ENCODE assay signal across 25 cellular contexts in the genomic region with DNA sequence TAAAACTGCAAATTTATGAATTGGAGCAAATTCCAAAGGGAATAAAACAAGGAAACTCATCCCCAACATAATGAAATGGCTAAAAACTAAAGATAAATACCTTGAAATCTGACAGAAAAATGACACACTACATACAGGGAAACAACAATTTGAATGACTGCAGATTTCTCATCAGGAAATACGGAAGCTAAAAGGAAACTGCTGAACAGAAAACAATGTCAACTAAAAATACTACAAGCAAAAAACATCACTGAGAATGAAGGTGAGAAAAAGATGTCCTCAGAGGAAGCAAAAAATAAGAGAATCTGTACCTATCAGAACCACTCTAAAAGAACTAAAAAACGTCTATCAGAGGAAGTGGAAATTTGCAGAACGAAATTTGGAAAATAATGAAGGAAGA. TPM values are rescaled to one million over a fixed set of nuclear protein-coding genes. Genes with fewer than 3 reads are reported as not detected.
A peak's percentile ranks its signal among the peaks of the same experiment; 100 is the strongest.
DNase-seq lines count a peak whose midpoint lies in the region; ATAC-seq and TF ChIP-seq lines count a peak whose summit lies in the region.
"Had no signal": no experiment of that assay in that cellular context is flagged by ENCODE, and none has a peak within 500 bp of the region (broad histone marks: within the 10 kb centered on the region; RNA-seq: fewer than 3 reads in every experiment).

No MANE protein-coding gene starts in this region.

- H3K9ac ChIP-seq in SU-DHL-6 (ENCODE audit: low read length): no peak overlapping the region
- H3K9ac ChIP-seq: SK-N-SH had no signal

- H3K4me3 ChIP-seq in SU-DHL-6 (ENCODE audit: insufficient read depth, low read length, poor library complexity, severe bottlenecking) (no peak overlapping the region), vagina (no peak overlapping the region)
- H3K4me3 ChIP-seq: heart right ventricle, right atrium auricular region, thoracic aorta had no signal

- no peaks in the 10 kb centered on the region for H3K9me3 Mint-ChIP-seq in activated naive CD4-positive, alpha-beta T cell treated with anti-CD3 and anti-CD28 coated beads, Interleukin-2, amount 50 U/mL, for 24 hours
- H3K9me3 Mint-ChIP-seq in activated naive CD4-positive, alpha-beta T cell treated with anti-CD3 and anti-CD28 coated beads, Interleukin-2, amount 50 U/mL, for 72 hours: peaks cover 0 to 3% of the 10 kb centered on the region in 2 donors
- H3K9me3 Mint-ChIP-seq in endothelial cell (ENCODE audit: unreplicated experiment): no peaks in the 10 kb centered on the region
- no peaks in the 10 kb centered on the region for H3K9me3 Mint-ChIP-seq in stimulated activated effector memory CD8-positive, alpha-beta T cell treated with anti-CD3 and anti-CD28 coated beads, Interleukin-12 subunit alpha, Interleukin-12 subunit beta, amount 100 ng/mL, for 72 hours
- H3K9me3 Mint-ChIP-seq: activated T-cell treated with anti-CD3 and anti-CD28 coated beads, Interleukin-2, amount 50 U/mL, for 4 hours; IgD-negative memory B cell had no signal

- H3K27me3 ChIP-seq in SU-DHL-6 (ENCODE audit: low read length) (no peaks in the 10 kb centered on the region), vagina (no peaks in the 10 kb centered on the region)
- H3K27me3 ChIP-seq: foreskin keratinocyte, heart right ventricle, right atrium auricular region had no signal

- ATAC-seq in activated naive CD4-positive, alpha-beta T cell treated with anti-CD3 and anti-CD28 coated beads, Interleukin-2, amount 50 U/mL, for 72 hours: no peak
- no peak for ATAC-seq in stimulated activated effector memory CD8-positive, alpha-beta T cell treated with anti-CD3 and anti-CD28 coated beads, Interleukin-12 subunit alpha, Interleukin-12 subunit beta, amount 100 ng/mL, for 72 hours
- ATAC-seq in GM18873 (IDR thresholded peaks at IDR 0.05; ENCODE audit: low FRiP score, unreplicated experiment): no peak
- ATAC-seq: activated T-cell treated with anti-CD3 and anti-CD28 coated beads, Interleukin-2, amount 50 U/mL, for 4 hours; foreskin keratinocyte; left cardiac atrium; stimulated activated naive CD8-positive, alpha-beta T cell treated with anti-CD3 and anti-CD28 coated beads, Interleukin-15, Interleukin-2, amounts not matched to agents 100 U/mL and 50 U/mL, for 24 hours had no signal

- no peaks in the 10 kb centered on the region for H3K4me1 ChIP-seq in vagina
- H3K4me1 ChIP-seq: foreskin keratinocyte had no signal

- peaks cover 31% of the 10 kb centered on the region for H3K4me1 Mint-ChIP-seq in activated naive CD4-positive, alpha-beta T cell treated with anti-CD3 and anti-CD28 coated beads, Interleukin-2, amount 50 U/mL, for 24 hours
- peaks cover 18% of the 10 kb centered on the region for H3K4me1 Mint-ChIP-seq in endothelial cell (ENCODE audit: unreplicated experiment)
- H3K4me1 Mint-ChIP-seq in stimulated activated effector memory CD8-positive, alpha-beta T cell treated with anti-CD3 and anti-CD28 coated beads, Interleukin-12 subunit alpha, Interleukin-12 subunit beta, amount 100 ng/mL, for 72 hours: peaks cover 34% of the 10 kb centered on the region

- H3K36me3 ChIP-seq in SU-DHL-6 (ENCODE audit: low read length): peaks cover 8% of the 10 kb centered on the region; the same call in 1 of the 2 replicates
- peaks cover 0 to 7% of the 10 kb centered on the region in 2 donors for H3K36me3 ChIP-seq in vagina

- intact Hi-C loops in vagina (cut with DNase I): no loop called here

- H3K36me3 Mint-ChIP-seq in activated naive CD4-positive, alpha-beta T cell treated with anti-CD3 and anti-CD28 coated beads, Interleukin-2, amount 50 U/mL, for 24 hours: peaks cover 7% of the 10 kb centered on the region
- H3K36me3 Mint-ChIP-seq in activated naive CD4-positive, alpha-beta T cell treated with anti-CD3 and anti-CD28 coated beads, Interleukin-2, amount 50 U/mL, for 72 hours: peaks cover 6 to 9% of the 10 kb centered on the region in 2 donors
- peaks cover 25% of the 10 kb centered on the region for H3K36me3 Mint-ChIP-seq in endothelial cell (ENCODE audit: low read depth, unreplicated experiment)
- peaks cover 71% of the 10 kb centered on the region for H3K36me3 Mint-ChIP-seq in stimulated activated effector memory CD8-positive, alpha-beta T cell treated with anti-CD3 and anti-CD28 coated beads, Interleukin-12 subunit alpha, Interleukin-12 subunit beta, amount 100 ng/mL, for 72 hours

- no peaks in the 10 kb centered on the region for H4K20me1 ChIP-seq in SU-DHL-6 (ENCODE audit: low read depth, low read length)

- DNase-seq in activated naive CD4-positive, alpha-beta T cell treated with anti-CD3 and anti-CD28 coated beads, Interleukin-2, amount 50 U/mL, for 72 hours (ENCODE audit: low spot score in 2 of 2): no peak
- DNase-seq in endothelial cell (ENCODE audit: low spot score) (no peak), NCI-H2029 (lab: John Stamatoyannopoulos, UW) (no peak), vagina (ENCODE audit: extremely low spot score in 2 of 2) (no peak)
- DNase-seq in stimulated activated effector memory CD8-positive, alpha-beta T cell treated with anti-CD3 and anti-CD28 coated beads, Interleukin-12 subunit alpha, Interleukin-12 subunit beta, amount 100 ng/mL, for 72 hours (ENCODE audit: low spot score in 2 of 2): no peak
- DNase-seq: activated CD4-positive, alpha-beta T cell treated with anti-CD3 and anti-CD28 coated beads, Interleukin-2, amount 50 U/mL, for 4 hours; activated T-cell treated with anti-CD3 and anti-CD28 coated beads, Interleukin-2, amount 50 U/mL, for 4 hours; C1 segment of cervical spinal cord; foreskin keratinocyte; heart right ventricle; left cardiac atrium; NCI-H1105 treated with DMSO at 0.1 percent for 48 hours; NCI-H2029 treated with DMSO at 0.1 percent for 48 hours; NCI-H226; NCI-H82; SK-N-SH; stimulated activated CD4-positive, alpha-beta T cell treated with anti-CD3 and anti-CD28 coated beads, Interleukin-4, amount 100 ng/mL, for 24 hours; stimulated activated naive CD8-positive, alpha-beta T cell treated with anti-CD3 and anti-CD28 coated beads, Interleukin-15, Interleukin-2, amounts not matched to agents 100 U/mL and 50 U/mL, for 24 hours; T1000 had no signal

- no peak for TF ChIP-seq POLR2A in vagina (IDR thresholded peaks at IDR 0.05)

- peaks cover 7% of the 10 kb centered on the region for H3K79me2 ChIP-seq in SU-DHL-6 (ENCODE audit: insufficient read depth, low read length)

- H3K27ac ChIP-seq in SU-DHL-6 (ENCODE audit: low read depth, low read length) (no peak overlapping the region; the same call in 1 of the 2 replicates), vagina (no peak overlapping the region)
- H3K27ac ChIP-seq: foreskin keratinocyte, right atrium auricular region, thoracic aorta had no signal

- H3K4me3 Mint-ChIP-seq in activated naive CD4-positive, alpha-beta T cell treated with anti-CD3 and anti-CD28 coated beads, Interleukin-2, amount 50 U/mL, for 24 hours: no peak overlapping the region
- H3K4me3 Mint-ChIP-seq in endothelial cell (ENCODE audit: unreplicated experiment): peak overlapping the region; percentile 21
- H3K4me3 Mint-ChIP-seq in stimulated activated effector memory CD8-positive, alpha-beta T cell treated with anti-CD3 and anti-CD28 coated beads, Interleukin-12 subunit alpha, Interleukin-12 subunit beta, amount 100 ng/mL, for 72 hours: no peak overlapping the region
- H3K4me3 Mint-ChIP-seq: activated T-cell treated with anti-CD3 and anti-CD28 coated beads, Interleukin-2, amount 50 U/mL, for 4 hours; IgD-negative memory B cell had no signal

- H3K9me2 ChIP-seq in SU-DHL-6 (replicated peaks; ENCODE audit: insufficient read depth, low read length): no peaks in the 10 kb centered on the region
- H3K9me2 ChIP-seq: SK-N-SH had no signal

- H2AFZ ChIP-seq in SU-DHL-6 (ENCODE audit: low read depth, low read length, severe bottlenecking): no peak overlapping the region

- H3K4me2 ChIP-seq in SU-DHL-6 (ENCODE audit: low read depth, low read length, poor library complexity, severe bottlenecking): peak overlapping the region; percentile 14
- H3K4me2 ChIP-seq: SK-N-SH had no signal

- H3K9me3 ChIP-seq in SU-DHL-6 (ENCODE audit: insufficient read depth, low read length): no peaks in the 10 kb centered on the region
- H3K9me3 ChIP-seq in vagina: no peaks in the 10 kb centered on the region
- H3K9me3 ChIP-seq: heart right ventricle, right atrium auricular region, SK-N-SH, thoracic aorta had no signal

- H3F3A ChIP-seq in SU-DHL-6 (ENCODE audit: insufficient read depth): peaks cover 22% of the 10 kb centered on the region

- TF ChIP-seq CTCF in SU-DHL-6 (IDR thresholded peaks at IDR 0.05; ENCODE audit: insufficient read depth, low read length, poor library complexity, severe bottlenecking): no peak
- TF ChIP-seq CTCF in endothelial cell (IDR thresholded peaks at IDR 0.05; ENCODE audit: unreplicated experiment): no peak
- TF ChIP-seq CTCF in vagina (IDR thresholded peaks at IDR 0.05): no peak

- peak overlapping the region; percentile 83 for H3K27ac Mint-ChIP-seq in activated naive CD4-positive, alpha-beta T cell treated with anti-CD3 and anti-CD28 coated beads, Interleukin-2, amount 50 U/mL, for 24 hours
- H3K27ac Mint-ChIP-seq in activated naive CD4-positive, alpha-beta T cell treated with anti-CD3 and anti-CD28 coated beads, Interleukin-2, amount 50 U/mL, for 72 hours: no peak overlapping the region
- peak overlapping the region; percentile 59 for H3K27ac Mint-ChIP-seq in endothelial cell (ENCODE audit: unreplicated experiment)
- peak overlapping the region; percentile 77 for H3K27ac Mint-ChIP-seq in stimulated activated effector memory CD8-positive, alpha-beta T cell treated with anti-CD3 and anti-CD28 coated beads, Interleukin-12 subunit alpha, Interleukin-12 subunit beta, amount 100 ng/mL, for 72 hours

- H3K27me3 Mint-ChIP-seq in activated naive CD4-positive, alpha-beta T cell treated with anti-CD3 and anti-CD28 coated beads, Interleukin-2, amount 50 U/mL, for 24 hours: no peaks in the 10 kb centered on the region
- peaks cover 6% of the 10 kb centered on the region for H3K27me3 Mint-ChIP-seq in endothelial cell (ENCODE audit: unreplicated experiment)
- H3K27me3 Mint-ChIP-seq: IgD-negative memory B cell had no signal

RNA-seq across cellular contexts. Expression of gene ZSWIM9, which starts 39.5 kb away (rescaled TPM):
- 10 to 100 TPM in 1 of 2 donors, 1 to 10 TPM in 1; 9.0 to 10.2 TPM for total RNA-seq in activated naive CD4-positive, alpha-beta T cell treated with anti-CD3 and anti-CD28 coated beads, Interleukin-2, amount 50 U/mL, for 72 hours
- total RNA-seq in endothelial cell (ENCODE audit: unreplicated experiment) (8.8 TPM), vagina (5.4 TPM)

RNA-seq across cellular contexts. Expression of gene LIG1, which starts 39.9 kb away (rescaled TPM):
- total RNA-seq in activated naive CD4-positive, alpha-beta T cell treated with anti-CD3 and anti-CD28 coated beads, Interleukin-2, amount 50 U/mL, for 72 hours: 100 to 1,000 TPM; 180 to 231 TPM
- total RNA-seq in endothelial cell (ENCODE audit: unreplicated experiment): 51.5 TPM
- 10.8 TPM for total RNA-seq in vagina

RNA-seq across cellular contexts. Expression of gene CARD8, which starts 45.7 kb away (rescaled TPM):
- 100 to 1,000 TPM in 1 of 2 donors, 10 to 100 TPM in 1; 99.5 to 147 TPM for total RNA-seq in activated naive CD4-positive, alpha-beta T cell treated with anti-CD3 and anti-CD28 coated beads, Interleukin-2, amount 50 U/mL, for 72 hours
- total RNA-seq in endothelial cell (ENCODE audit: unreplicated experiment) (210 TPM), vagina (31.9 TPM)

RNA-seq across cellular contexts. Expression of gene ZNF114, which starts 59.9 kb away (rescaled TPM):
- total RNA-seq in activated naive CD4-positive, alpha-beta T cell treated with anti-CD3 and anti-CD28 coated beads, Interleukin-2, amount 50 U/mL, for 72 hours: under 1 TPM in 1 of 2 donors, not detected in 1; 0.31 TPM
- 12.2 TPM for total RNA-seq in endothelial cell (ENCODE audit: unreplicated experiment)
- not detected for total RNA-seq in vagina

Comparison
In these comparisons a context has a peak if more than half of its experiments do, and no peak if none do; other contexts are left out.
1. H3K27ac Mint-ChIP-seq: peak in activated naive CD4-positive, alpha-beta T cell treated with anti-CD3 and anti-CD28 coated beads, Interleukin-2, amount 50 U/mL, for 24 hours (single experiment), endothelial cell (single experiment) and stimulated activated effector memory CD8-positive, alpha-beta T cell treated with anti-CD3 and anti-CD28 coated beads, Interleukin-12 subunit alpha, Interleukin-12 subunit beta, amount 100 ng/mL, for 72 hours (single experiment); none in activated naive CD4-positive, alpha-beta T cell treated with anti-CD3 and anti-CD28 coated beads, Interleukin-2, amount 50 U/mL, for 72 hours (0 of 2).